ENCODE assay signal across 22 cellular contexts in genomic region chr2:76270356-76270755, GRCh38.
DNase-seq lines count a peak whose midpoint lies in the region; TF ChIP-seq lines count a peak whose summit lies in the region.
"Had no signal": no experiment of that assay in that cellular context is flagged by ENCODE, and none has a peak within 500 bp of the region (broad histone marks: within the 10 kb centered on the region; RNA-seq: fewer than 3 reads in every experiment).

No MANE protein-coding gene starts in this region.

- H3K4me1 ChIP-seq in Caco-2 (peaks cover 9% of the 10 kb centered on the region), neuronal stem cell (ENCODE audit: control insufficient read depth in 2 of 2, insufficient read depth in 1 of 2, low read depth in 1 of 2, low read length in 2 of 2) (peaks cover 1 to 12% of the 10 kb centered on the region in 2 donors), mesenchymal stem cell (ENCODE audit: control insufficient read depth, insufficient read depth, low read depth, low read length) (no peaks in the 10 kb centered on the region)
- H3K4me1 ChIP-seq: SJCRH30 had no signal

- H3K27me3 Mint-ChIP-seq in Caco-2 (ENCODE audit: insufficient read depth, unreplicated experiment), result no peaks in the 10 kb centered on the region
- H3K27me3 Mint-ChIP-seq in brain, result peaks cover 7% of the 10 kb centered on the region
- H3K27me3 Mint-ChIP-seq: CD4-positive, alpha-beta memory T cell had no signal

- H4K8ac ChIP-seq in neuronal stem cell (ENCODE audit: low read depth, low read length) (no peak overlapping the region), mesenchymal stem cell (ENCODE audit: low read length) (no peak overlapping the region)

- peak overlapping the region; percentile 15 for H3K18ac ChIP-seq in neuronal stem cell (ENCODE audit: low read length)
- peak overlapping the region in 1 of 2 experiments; percentile 14 for H3K18ac ChIP-seq in mesenchymal stem cell (ENCODE audit: low read depth in 1 of 2, low read length in 2 of 2)

- POLR2A ChIA-PET in Caco-2 (lab: Charles Lee), result no interaction called here

- H2BK15ac ChIP-seq in neuronal stem cell (ENCODE audit: low read length) (no peak overlapping the region), mesenchymal stem cell (ENCODE audit: low read depth, poor library complexity, severe bottlenecking) (no peak overlapping the region)

- no peak overlapping the region for H3K4me3 Mint-ChIP-seq in Caco-2 (ENCODE audit: unreplicated experiment)
- no peak overlapping the region for H3K4me3 Mint-ChIP-seq in brain
- H3K4me3 Mint-ChIP-seq: CD4-positive, alpha-beta memory T cell had no signal

- CTCF ChIA-PET in Caco-2 (lab: Charles Lee), result no interaction called here

- H3K14ac ChIP-seq in neuronal stem cell (ENCODE audit: low read length), result no peak overlapping the region
- no peak overlapping the region for H3K14ac ChIP-seq in mesenchymal stem cell (ENCODE audit: low read length in 2 of 2)

- H3K4ac ChIP-seq in neuronal stem cell (ENCODE audit: low read length), result no peak overlapping the region
- H3K4ac ChIP-seq in mesenchymal stem cell (ENCODE audit: low read depth in 1 of 2, low read length in 2 of 2), result no peak overlapping the region

- peaks cover 10% of the 10 kb centered on the region for H3K4me1 Mint-ChIP-seq in Caco-2 (ENCODE audit: low read depth, unreplicated experiment)
- peaks cover 21% of the 10 kb centered on the region for H3K4me1 Mint-ChIP-seq in brain
- H3K4me1 Mint-ChIP-seq: CD4-positive, alpha-beta memory T cell had no signal

- H3K4me2 ChIP-seq in neuronal stem cell (ENCODE audit: insufficient read depth, low read length, poor library complexity, severe bottlenecking) (no peak overlapping the region), mesenchymal stem cell (ENCODE audit: low read length, poor library complexity, severe bottlenecking) (no peak overlapping the region)
- H3K4me2 ChIP-seq: PC-9 had no signal

- no peak overlapping the region for H2AFZ ChIP-seq in neuronal stem cell (ENCODE audit: low read length)
- no peak overlapping the region for H2AFZ ChIP-seq in mesenchymal stem cell (ENCODE audit: low read depth, low read length)
- H2AFZ ChIP-seq: GM23248, PC-9 had no signal

- intact Hi-C loops in Caco-2 (cut with micrococcal nuclease; ENCODE audit: unreplicated experiment), result no loop called here

- H3K27ac Mint-ChIP-seq in Caco-2 (ENCODE audit: unreplicated experiment) (no peak overlapping the region), brain (peak overlapping the region; percentile 25 to 47 (median 37))
- H3K27ac Mint-ChIP-seq: CD4-positive, alpha-beta memory T cell had no signal

- no peak overlapping the region for H2BK12ac ChIP-seq in neuronal stem cell (ENCODE audit: low read length)
- H2BK12ac ChIP-seq in mesenchymal stem cell (ENCODE audit: low read length in 2 of 2), result no peak overlapping the region

- H3K27ac ChIP-seq in neuronal stem cell (replicated peaks; ENCODE audit: low read length), result no peak overlapping the region
- no peak overlapping the region for H3K27ac ChIP-seq in mesenchymal stem cell (ENCODE audit: low read length, poor library complexity, severe bottlenecking)
- H3K27ac ChIP-seq: GM23248, PC-9, SJCRH30 had no signal

- no peak overlapping the region for H4K91ac ChIP-seq in neuronal stem cell (ENCODE audit: low read depth, low read length, poor library complexity)
- no peak overlapping the region for H4K91ac ChIP-seq in mesenchymal stem cell (ENCODE audit: low read length)

- no peak for TF ChIP-seq CTCF in Caco-2 (IDR thresholded peaks at IDR 0.05; ENCODE audit: insufficient read depth in 1 of 2, low read depth in 1 of 2, low read length in 1 of 2, severe bottlenecking in 1 of 2, unreplicated experiment in 1 of 2)
- no peak for TF ChIP-seq CTCF in brain (conservative IDR thresholded peaks at IDR 0.05)

- WGBS in neuronal stem cell (ENCODE audit: extremely low coverage in 2 of 2, insufficient read length in 2 of 2, insufficient replicate concordance in 1 of 2), 2 donors, result no CpG with 5 or more reads among the region's 3 CpGs
- WGBS in mesenchymal stem cell, result 74% methylated on average over 3 of the region's 3 CpGs

- H3K9me3 ChIP-seq in Caco-2 (no peaks in the 10 kb centered on the region), neuronal stem cell (replicated peaks in 1 of 2; ENCODE audit: control insufficient read depth in 2 of 2, insufficient read depth in 1 of 2, low read depth in 1 of 2, low read length in 2 of 2) (no peaks in the 10 kb centered on the region), mesenchymal stem cell (ENCODE audit: control insufficient read depth, low read length) (no peaks in the 10 kb centered on the region)
- H3K9me3 ChIP-seq: SJCRH30 had no signal

- H3K4me3 ChIP-seq in Caco-2 (ENCODE audit: low read depth, low read length) (no peak overlapping the region), neuronal stem cell (ENCODE audit: low read length in 2 of 2) (no peak overlapping the region), mesenchymal stem cell (ENCODE audit: insufficient read depth in 1 of 2, low read depth in 1 of 2, low read length in 2 of 2) (no peak overlapping the region)
- H3K4me3 ChIP-seq: GM23248, PC-9, SJCRH30 had no signal

- H3K36me3 ChIP-seq in Caco-2 (ENCODE audit: control insufficient read depth, insufficient read depth, low read length) (no peaks in the 10 kb centered on the region), neuronal stem cell (replicated peaks in 1 of 2; ENCODE audit: control insufficient read depth in 2 of 2, insufficient read depth in 2 of 2, low read length in 2 of 2) (no peaks in the 10 kb centered on the region), mesenchymal stem cell (ENCODE audit: control insufficient read depth in 1 of 2, insufficient read depth in 2 of 2, low read depth in 1 of 2, low read length in 2 of 2) (no peaks in the 10 kb centered on the region)
- H3K36me3 ChIP-seq: SJCRH30 had no signal

- H3K36me3 Mint-ChIP-seq in Caco-2 (ENCODE audit: insufficient read depth, unreplicated experiment) (no peaks in the 10 kb centered on the region), brain (no peaks in the 10 kb centered on the region)
- H3K36me3 Mint-ChIP-seq: CD4-positive, alpha-beta memory T cell had no signal

- BruUV-seq in Caco-2 (replicated peaks; lab: Mats Ljungman, UMichigan), result no TSS peak

- H3K27me3 ChIP-seq in Caco-2 (replicated peaks; ENCODE audit: control insufficient read depth, insufficient read depth, low read length) (no peaks in the 10 kb centered on the region), neuronal stem cell (ENCODE audit: control insufficient read depth in 3 of 3, insufficient read depth in 3 of 3, low read depth in 1 of 3, low read length in 3 of 3) (no peaks in the 10 kb centered on the region), mesenchymal stem cell (ENCODE audit: control insufficient read depth in 1 of 2, insufficient read depth in 1 of 2, low read length in 2 of 2) (no peaks in the 10 kb centered on the region)
- H3K27me3 ChIP-seq: SJCRH30 had no signal

- H3K9me3 Mint-ChIP-seq in Caco-2 (ENCODE audit: unreplicated experiment) (peaks cover 6% of the 10 kb centered on the region), brain (no peaks in the 10 kb centered on the region)

- no peaks in the 10 kb centered on the region for H3K79me1 ChIP-seq in neuronal stem cell (ENCODE audit: low read depth, low read length)
- no peaks in the 10 kb centered on the region for H3K79me1 ChIP-seq in mesenchymal stem cell (replicated peaks; ENCODE audit: low read length, poor library complexity, severe bottlenecking)

- H2BK5ac ChIP-seq in neuronal stem cell (ENCODE audit: low read length), result no peak overlapping the region
- no peak overlapping the region for H2BK5ac ChIP-seq in mesenchymal stem cell (ENCODE audit: low read depth, low read length, poor library complexity, severe bottlenecking)

- no peak overlapping the region for H3K23ac ChIP-seq in neuronal stem cell (ENCODE audit: low read depth, low read length, poor library complexity)
- H3K23ac ChIP-seq in mesenchymal stem cell (ENCODE audit: low read length in 2 of 2), result no peak overlapping the region

- H3K9ac ChIP-seq in neuronal stem cell (ENCODE audit: low read depth, low read length, poor library complexity), result no peak overlapping the region
- H3K9ac ChIP-seq in mesenchymal stem cell (ENCODE audit: low read length), result no peak overlapping the region
- H3K9ac ChIP-seq: GM23248 had no signal

- DNase-seq in Caco-2, result peak; percentile 11 to 47
- peak; percentile 14 for DNase-seq in LoVo (ENCODE audit: low spot score)
- DNase-seq in neuronal stem cell (ENCODE audit: low spot score), result no peak
- DNase-seq in mesenchymal stem cell, result no peak
- DNase-seq in NCI-H1048 (lab: John Stamatoyannopoulos, UW), result no peak
- no peak for DNase-seq in NCI-H187 (lab: John Stamatoyannopoulos, UW)
- DNase-seq: C1 segment of cervical spinal cord; Calu3; CD4-positive, alpha-beta memory T cell; DMS153; GM23248; H7; KBM-7; MM.1S; NCI-H1436; NCI-H187 treated with DMSO at 0.1 percent for 48 hours; NCI-H524; NCI-H82; NK-92 treated with Interleukin-12 subunit alpha and Interleukin-12 subunit beta, amount 100 ng/mL, for 24 hours; PC-9; SJCRH30 had no signal

- H2BK120ac ChIP-seq in neuronal stem cell (ENCODE audit: low read depth, low read length) (no peak overlapping the region), mesenchymal stem cell (ENCODE audit: low read depth, low read length) (no peak overlapping the region)

- H2AK5ac ChIP-seq in neuronal stem cell (ENCODE audit: low read depth, low read length), result no peak overlapping the region
- no peak overlapping the region for H2AK5ac ChIP-seq in mesenchymal stem cell (ENCODE audit: low read length, severe bottlenecking)

Comparison
In these comparisons a context has a peak if more than half of its experiments do, and no peak if none do; other contexts are left out.
1. DNase-seq: peak in Caco-2 (2 of 2) and LoVo (single experiment); none in neuronal stem cell (single experiment), mesenchymal stem cell (single experiment), NCI-H1048 (single experiment) and NCI-H187 (0 of 2).